In genomic region chr1:63603810-63604209, GRCh38 we compare ENCODE assay signal across 14 cellular contexts. TPM values are rescaled to one million over a fixed set of nuclear protein-coding genes. Genes with fewer than 3 reads are reported as not detected.
A peak's percentile ranks its signal among the peaks of the same experiment; 100 is the strongest.
DNase-seq lines count a peak whose midpoint lies in the region; FAIRE-seq and TF ChIP-seq lines count a peak whose summit lies in the region.
"Had no signal": no experiment of that assay in that cellular context is flagged by ENCODE, and none has a peak within 500 bp of the region (broad histone marks: within the 10 kb centered on the region; RNA-seq: fewer than 3 reads in every experiment).

No MANE protein-coding gene starts in this region.

- 85 to 90% methylated on average over 3 of the region's 3 CpGs for WGBS in GM23248 (ENCODE audit: low coverage in 1 of 2, low lambda C conversion rate in 2 of 2, missing lambda C conversion rate in 2 of 2), 2 experiments
- WGBS in hepatocyte (ENCODE audit: low lambda C conversion rate, missing lambda C conversion rate), result 92% methylated on average over 3 of the region's 3 CpGs

- H4K20me1 ChIP-seq in GM23248 (ENCODE audit: insufficient read depth) (no peaks in the 10 kb centered on the region), hepatocyte (ENCODE audit: insufficient read depth, poor library complexity, severe bottlenecking) (no peaks in the 10 kb centered on the region)

- in situ Hi-C loops in GM23248 (cut with MboI), result loop anchor here (25.0 kb wide), 1 partner anchor 633 kb away; no protein-coding TSS in a partner anchor

- no peak for FAIRE-seq in bronchial epithelial cell (lab: Jason Lieb, UNC)
- FAIRE-seq: A204.1 had no signal

- DNase-seq in GM23248 (peak; percentile 48), bronchial epithelial cell (ENCODE audit: low read depth) (peak; percentile 5), iPS-NIHi7 (ENCODE audit: extremely low spot score) (peak; percentile 0), epidermal melanocyte (ENCODE audit: insufficient read length, low spot score) (no peak), hypothalamus (lab: John Stamatoyannopoulos, UW) (no peak), dermis blood vessel endothelial cell (no peak), hepatocyte (ENCODE audit: low spot score) (no peak)
- DNase-seq: BE2C; Caco-2; CD8-positive, alpha-beta memory T cell; DND-41; GF-D8 had no signal

- H3K4me2 ChIP-seq in GM23248 (ENCODE audit: unreplicated experiment), result no peak overlapping the region
- no peak overlapping the region for H3K4me2 ChIP-seq in hepatocyte

- H3K9me3 ChIP-seq in GM23248 (ENCODE audit: low read depth), result no peaks in the 10 kb centered on the region
- H3K9me3 ChIP-seq in hepatocyte (ENCODE audit: low read depth), result no peaks in the 10 kb centered on the region
- H3K9me3 ChIP-seq: BE2C, Caco-2 had no signal

- H3K4me1 ChIP-seq in GM23248 (ENCODE audit: insufficient read depth) (0 out of 2 replicates have a peak, but pooled peaks cover 3% of the 10 kb centered on the region), hepatocyte (ENCODE audit: insufficient read depth) (no peaks in the 10 kb centered on the region)
- H3K4me1 ChIP-seq: BE2C, Caco-2 had no signal

- H3K27ac ChIP-seq in GM23248, result no peak overlapping the region
- H3K27ac ChIP-seq in hepatocyte, result no peak overlapping the region
- H3K27ac ChIP-seq: C4-2B had no signal

- H3K79me2 ChIP-seq in GM23248 (ENCODE audit: insufficient read depth) (peaks cover 88% of the 10 kb centered on the region), hepatocyte (peaks cover 39% of the 10 kb centered on the region)

- H3K36me3 ChIP-seq in GM23248 (ENCODE audit: low read depth), result no peaks in the 10 kb centered on the region
- no peaks in the 10 kb centered on the region for H3K36me3 ChIP-seq in bronchial epithelial cell (ENCODE audit: control insufficient read depth, insufficient read depth, low read length)
- H3K36me3 ChIP-seq in hepatocyte (replicated peaks; ENCODE audit: insufficient read depth, low read depth), result no peaks in the 10 kb centered on the region
- H3K36me3 ChIP-seq: BE2C had no signal

- no peak overlapping the region for H3K4me3 ChIP-seq in GM23248
- no peak overlapping the region for H3K4me3 ChIP-seq in bronchial epithelial cell (ENCODE audit: low read depth, low read length)
- no peak overlapping the region for H3K4me3 ChIP-seq in hepatocyte

- H2AFZ ChIP-seq in GM23248 (no peak overlapping the region), hepatocyte (no peak overlapping the region)

- H3K9me2 ChIP-seq in GM23248 (ENCODE audit: insufficient read depth) (no peaks in the 10 kb centered on the region), hepatocyte (replicated peaks; ENCODE audit: insufficient read depth) (no peaks in the 10 kb centered on the region)

- TF ChIP-seq CTCF in bronchial epithelial cell (IDR thresholded peaks at IDR 0.05; ENCODE audit: insufficient read depth, low read length, severe bottlenecking) (no peak), hepatocyte (IDR thresholded peaks at IDR 0.05; ENCODE audit: poor library complexity) (no peak)

- no peak overlapping the region for H3K9ac ChIP-seq in GM23248

- no peaks in the 10 kb centered on the region for H3F3A ChIP-seq in GM23248 (ENCODE audit: insufficient read depth)

- H3K27me3 ChIP-seq in GM23248 (replicated peaks; ENCODE audit: insufficient read depth) (no peaks in the 10 kb centered on the region), bronchial epithelial cell (ENCODE audit: control insufficient read depth, insufficient read depth, low read length) (no peaks in the 10 kb centered on the region), hepatocyte (no peaks in the 10 kb centered on the region)
- H3K27me3 ChIP-seq: BE2C had no signal

RNA-seq across cellular contexts. Expression of gene PGM1, which starts 10.6 kb away (rescaled TPM):
- total RNA-seq in GM23248 (2014; rRNA removed; shearing (Covaris generic)), result 118 and 128 TPM in 2 replicates
- polyA plus RNA-seq in GM23248 (2016; fragmentation: Nextera tagmentation; extraction: Ambion mirVana), result 118 and 123 TPM in 2 replicates
- 42.4 and 69.2 TPM in 2 replicates for total RNA-seq in bronchial epithelial cell
- total RNA-seq in dermis blood vessel endothelial cell, result 41.1 and 44.2 TPM in 2 replicates
- total RNA-seq in hepatocyte, result 76.1 and 88.9 TPM in 2 replicates
- polyA plus RNA-seq in hepatocyte, result 71.2 and 85.0 TPM in 2 replicates

Comparison
In these comparisons a context has a peak if more than half of its experiments do, and no peak if none do; other contexts are left out.
1. DNase-seq: peak in GM23248 (single experiment), bronchial epithelial cell (single experiment) and iPS-NIHi7 (single experiment); none in epidermal melanocyte (single experiment), hypothalamus (0 of 51), dermis blood vessel endothelial cell (single experiment) and hepatocyte (single experiment).